8 cellular contexts compared by ENCODE assay signal in the genomic region with DNA sequence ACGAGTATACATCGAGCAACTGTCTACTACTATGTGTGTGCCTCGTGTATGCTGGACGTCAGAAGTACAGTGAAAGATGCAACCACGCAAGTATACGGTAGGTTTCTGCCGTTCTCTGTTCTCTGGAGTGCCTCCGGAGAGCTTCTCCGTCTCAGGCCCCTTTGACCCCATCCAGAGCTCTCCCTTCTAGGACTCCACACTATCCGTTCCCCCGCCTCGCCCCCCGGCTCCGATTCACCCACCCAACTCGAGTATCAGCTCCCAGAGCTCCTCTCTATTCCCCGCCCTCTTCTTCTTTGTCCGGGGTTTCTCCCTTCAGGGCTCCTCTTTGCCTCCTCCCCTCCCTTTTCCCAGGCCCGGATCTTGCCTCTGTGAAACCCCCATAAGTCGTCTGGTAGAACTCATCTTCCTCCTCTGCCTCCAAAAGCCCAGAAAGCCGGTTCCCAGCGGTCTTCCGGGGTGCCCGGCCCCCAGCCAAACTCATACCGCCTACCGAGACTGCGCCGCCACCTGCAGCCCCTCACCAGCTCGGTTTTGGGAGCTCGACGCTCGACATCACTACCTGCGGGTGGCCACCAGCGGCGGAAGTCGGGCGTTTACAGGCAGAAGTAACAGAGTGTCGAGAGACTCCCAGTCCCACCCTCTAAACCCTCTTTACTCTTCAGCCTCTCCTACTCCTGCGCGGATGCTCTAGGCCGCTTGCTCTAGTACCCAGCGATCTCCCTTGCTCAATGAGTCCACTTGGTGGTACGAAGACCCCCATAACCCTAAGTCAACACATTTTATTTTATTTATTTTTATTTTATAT. TPM values are rescaled to one million over a fixed set of nuclear protein-coding genes. Genes with fewer than 3 reads are reported as not detected.
DNase-seq lines count a peak whose midpoint lies in the region; ATAC-seq and TF ChIP-seq lines count a peak whose summit lies in the region.

A gene with protein sequence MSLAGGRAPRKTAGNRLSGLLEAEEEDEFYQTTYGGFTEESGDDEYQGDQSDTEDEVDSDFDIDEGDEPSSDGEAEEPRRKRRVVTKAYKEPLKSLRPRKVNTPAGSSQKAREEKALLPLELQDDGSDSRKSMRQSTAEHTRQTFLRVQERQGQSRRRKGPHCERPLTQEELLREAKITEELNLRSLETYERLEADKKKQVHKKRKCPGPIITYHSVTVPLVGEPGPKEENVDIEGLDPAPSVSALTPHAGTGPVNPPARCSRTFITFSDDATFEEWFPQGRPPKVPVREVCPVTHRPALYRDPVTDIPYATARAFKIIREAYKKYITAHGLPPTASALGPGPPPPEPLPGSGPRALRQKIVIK (minus strand): TSS at position 560 of the 808 bp plus-strand sequence. CDS start 76 bp downstream, at position 484.

- H3K4me2 ChIP-seq in smooth muscle cell = peak within 1 kb of the TSS; percentile 95

- in situ Hi-C loops in ACHN (cut with HindIII; ENCODE audit: low pct_ligation_motif_present, low pct_unique_long_range_greater_than_20kb, low sequenced_read_pairs) = no loop called here

- no peaks in the 10 kb centered on the region for H4K20me1 ChIP-seq in smooth muscle cell (ENCODE audit: low read depth)

- H3K27me3 ChIP-seq in WERI-Rb-1 (ENCODE audit: insufficient read depth, low read depth, severe bottlenecking) = no peaks in the 10 kb centered on the region
- H3K27me3 ChIP-seq in breast epithelium = no peaks in the 10 kb centered on the region
- no peaks in the 10 kb centered on the region for H3K27me3 ChIP-seq in smooth muscle cell (ENCODE audit: low read depth)

- WGBS in smooth muscle cell (ENCODE audit: low lambda C conversion rate) = under 1% methylated on average over 36 of the region's 42 CpGs

- peak within 1 kb of the TSS; percentile 95 for H2AFZ ChIP-seq in smooth muscle cell (ENCODE audit: low read depth)

- H3F3A ChIP-seq in smooth muscle cell (ENCODE audit: low read depth) = no peaks in the 10 kb centered on the region

- H3K9ac ChIP-seq in smooth muscle cell (ENCODE audit: low read depth) = peak within 1 kb of the TSS; percentile 86

- TF ChIP-seq CTCF in WERI-Rb-1 (IDR thresholded peaks at IDR 0.05; ENCODE audit: low read depth, low read length) (peak; percentile 40), breast epithelium (IDR thresholded peaks at IDR 0.05) (peak; percentile 31 to 59 (median 56)), smooth muscle cell (IDR thresholded peaks at IDR 0.05; ENCODE audit: borderline replicate concordance, insufficient read depth, poor library complexity, severe bottlenecking) (no peak)

- intact Hi-C loops in breast epithelium (cut with DNase I; ENCODE audit: low total_unique reads) = no loop called here

- H3K4me3 ChIP-seq in WERI-Rb-1 (ENCODE audit: low read depth, low read length) (peak within 1 kb of the TSS; percentile 79), breast epithelium (peak within 1 kb of the TSS; percentile 86 to 93 (median 89)), smooth muscle cell (peak within 1 kb of the TSS; percentile 99)

- peaks cover 0 to 12% of the 10 kb centered on the region in 2 donors for H3K4me1 ChIP-seq in breast epithelium
- H3K4me1 ChIP-seq in smooth muscle cell (ENCODE audit: low read depth) = peaks cover 9% of the 10 kb centered on the region

- H3K9me3 ChIP-seq in WERI-Rb-1 (ENCODE audit: severe bottlenecking) = no peaks in the 10 kb centered on the region
- H3K9me3 ChIP-seq in breast epithelium = no peaks in the 10 kb centered on the region
- no peaks in the 10 kb centered on the region for H3K9me3 ChIP-seq in smooth muscle cell (replicated peaks; ENCODE audit: low read depth)

- peak within 1 kb of the TSS; percentile 93 for H3K27ac ChIP-seq in WERI-Rb-1
- peak within 1 kb of the TSS; percentile 85 to 86 for H3K27ac ChIP-seq in breast epithelium
- H3K27ac ChIP-seq in smooth muscle cell (ENCODE audit: low read depth) = peak within 1 kb of the TSS; percentile 75

- peaks cover 35% of the 10 kb centered on the region for H3K79me2 ChIP-seq in smooth muscle cell (ENCODE audit: low read depth)

- peak; percentile 39 for TF ChIP-seq POLR2A in breast epithelium (IDR thresholded peaks at IDR 0.05)

- H3K36me3 ChIP-seq in WERI-Rb-1 (peaks cover 15% of the 10 kb centered on the region), breast epithelium (no peaks in the 10 kb centered on the region), smooth muscle cell (ENCODE audit: low read depth) (no peaks in the 10 kb centered on the region)

- peak; percentile 77 for ATAC-seq in GM18873 (IDR thresholded peaks at IDR 0.05; ENCODE audit: low FRiP score, unreplicated experiment)
- ATAC-seq in HG03135 (IDR thresholded peaks at IDR 0.05; ENCODE audit: unreplicated experiment) = peak; percentile 83

- peak; percentile 95 for DNase-seq in ACHN
- peak; percentile 91 for DNase-seq in NCI-H2227 treated with DMSO at 0.1 percent for 48 hours (lab: John Stamatoyannopoulos, UW)
- DNase-seq in WERI-Rb-1 = peak; percentile 99
- peak; percentile 79 to 83 for DNase-seq in breast epithelium (ENCODE audit: low spot score in 2 of 2)
- DNase-seq in iPS-NIHi11 (ENCODE audit: low spot score) = peak; percentile 92
- DNase-seq in smooth muscle cell (lab: John Stamatoyannopoulos, UW; ENCODE audit: unreplicated experiment) = peak; percentile 23

RNA-seq across cellular contexts. Expression of the gene that starts here (rescaled TPM):
- total RNA-seq in breast epithelium = 10 to 100 TPM; 34.6 to 49.0 (median 34.7) TPM
- total RNA-seq in smooth muscle cell = 35.0 and 44.9 TPM in 2 replicates
- 57.9 and 74.1 TPM in 2 replicates for polyA plus RNA-seq in smooth muscle cell

Comparison
In these comparisons a context has a peak if more than half of its experiments do, and no peak if none do; other contexts are left out.
1. Peak in every context shown above with its lines: DNase-seq, ATAC-seq, H3K4me3 ChIP-seq and H3K27ac ChIP-seq.
2. DNase-seq: peak in every context shown above with its lines; median percentile 99 in WERI-Rb-1; 95 in ACHN; 92 in iPS-NIHi11; 91 in NCI-H2227 treated with DMSO at 0.1 percent for 48 hours; 81 in breast epithelium; 23 in smooth muscle cell.